ENCODE assay signal across 11 cellular contexts in the genomic region with DNA sequence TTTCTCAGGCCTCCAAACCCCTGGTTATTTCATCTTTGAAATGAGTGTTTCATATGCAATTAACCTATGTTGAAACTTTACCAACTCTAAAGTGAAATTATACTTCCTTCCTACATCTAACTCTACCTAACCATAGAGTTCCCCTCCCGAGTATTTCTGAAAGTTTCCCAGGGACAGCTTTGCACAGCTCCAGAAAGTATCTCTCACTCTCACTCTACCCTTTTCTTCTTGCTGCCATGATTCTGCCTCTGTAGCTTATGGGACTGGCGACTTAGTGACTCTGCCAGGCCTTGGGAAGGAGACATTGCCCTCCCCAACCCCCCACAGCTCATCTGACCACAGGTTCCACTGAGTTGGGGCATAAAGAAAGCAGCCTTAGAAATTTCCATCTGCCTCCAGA.
DNase-seq lines count a peak whose midpoint lies in the region; TF ChIP-seq lines count a peak whose summit lies in the region.
"Had no signal": no experiment of that assay in that cellular context is flagged by ENCODE, and none has a peak within 500 bp of the region (broad histone marks: within the 10 kb centered on the region; RNA-seq: fewer than 3 reads in every experiment).

No MANE protein-coding gene starts in this region.

- H3K4me3 ChIP-seq in NB4 (ENCODE audit: low read depth, low read length) = peak overlapping the region; percentile 6
- H3K4me3 ChIP-seq in esophagus muscularis mucosa = no peak overlapping the region
- H3K4me3 ChIP-seq: colonic mucosa had no signal

- H3K9me3 Mint-ChIP-seq in CD14-positive monocyte = peaks cover 0 to 4% (median 0%) of the 10 kb centered on the region in 7 donors

- H3K4me1 ChIP-seq in esophagus muscularis mucosa = peaks cover 0 to 27% (median 19%) of the 10 kb centered on the region in 4 donors

- H3K27ac ChIP-seq in esophagus muscularis mucosa (replicated peaks in 1 of 4) = peak overlapping the region in 3 of 4 donors; percentile 13 to 56 (median 48)

- TF ChIP-seq CTCF in CD14-positive monocyte (IDR thresholded peaks at IDR 0.05) (no peak), GM20000 (IDR thresholded peaks at IDR 0.05; ENCODE audit: extremely low read depth, missing control alignments) (no peak), NB4 (IDR thresholded peaks at IDR 0.05; ENCODE audit: low read depth, low read length) (no peak), esophagus muscularis mucosa (IDR thresholded peaks at IDR 0.05) (no peak)

- H3K9me3 ChIP-seq in esophagus muscularis mucosa = no peaks in the 10 kb centered on the region
- H3K9me3 ChIP-seq: colonic mucosa had no signal

- peaks cover 61% of the 10 kb centered on the region for H3K4me1 Mint-ChIP-seq in CD14-positive monocyte

- DNase-seq in CD14-positive monocyte (ENCODE audit: low spot score) (no peak), GM20000 (ENCODE audit: low spot score) (peak; percentile 47), NB4 (ENCODE audit: low read depth) (peak; percentile 79), esophagus muscularis mucosa (ENCODE audit: extremely low spot score) (no peak), NCI-H1105 (lab: John Stamatoyannopoulos, UW) (no peak), NCI-H128 (lab: John Stamatoyannopoulos, UW; ENCODE audit: unreplicated experiment) (no peak), HUDEP-2 (lab: John Stamatoyannopoulos, UW; ENCODE audit: unreplicated experiment in 76 of 76) (no peak)
- no peak for DNase-seq in stimulated activated CD4-positive, alpha-beta T cell treated with anti-CD3 and anti-CD28 coated beads, Interleukin-4, amount 100 ng/mL, for 1 hour
- DNase-seq: colonic mucosa, DMS 273 treated with DMSO at 0.1 percent for 48 hours, nucleus accumbens had no signal

- H3K27ac Mint-ChIP-seq in CD14-positive monocyte = peak overlapping the region; percentile 92 to 100 (median 96)

- TF ChIP-seq POLR2A in NB4 (IDR thresholded peaks at IDR 0.05; ENCODE audit: extremely low read depth, insufficient read length) (no peak), esophagus muscularis mucosa (IDR thresholded peaks at IDR 0.05; ENCODE audit: low read depth) (no peak)

- no peaks in the 10 kb centered on the region for H3K36me3 ChIP-seq in esophagus muscularis mucosa
- H3K36me3 ChIP-seq: colonic mucosa had no signal

- 85% methylated on average over 2 of the region's 2 CpGs for WGBS in esophagus muscularis mucosa

- peak overlapping the region; percentile 70 to 87 for H3K4me3 Mint-ChIP-seq in CD14-positive monocyte

- no peaks in the 10 kb centered on the region for H3K27me3 ChIP-seq in esophagus muscularis mucosa
- H3K27me3 ChIP-seq: colonic mucosa had no signal

- TF ChIP-seq EP300 in esophagus muscularis mucosa (IDR thresholded peaks at IDR 0.05) = no peak

- H3K27me3 Mint-ChIP-seq in CD14-positive monocyte (ENCODE audit: low read depth in 3 of 3) = no peaks in the 10 kb centered on the region

- intact Hi-C loops in CD14-positive monocyte (cut with micrococcal nuclease) (loop anchor here in 1 of 2 donors (5.0 kb wide), 1 partner anchor 107 kb away; a partner anchor contains a TSS), esophagus muscularis mucosa (cut with DNase I) (no loop called here)

- H3K36me3 Mint-ChIP-seq in CD14-positive monocyte = no peaks in the 10 kb centered on the region

Comparison
In these comparisons a context has a peak if more than half of its experiments do, and no peak if none do; other contexts are left out.
1. DNase-seq: peak in GM20000 (single experiment) and NB4 (single experiment); none in CD14-positive monocyte (single experiment), esophagus muscularis mucosa (single experiment), NCI-H1105 (single experiment), NCI-H128 (single experiment), HUDEP-2 (0 of 76) and stimulated activated CD4-positive, alpha-beta T cell treated with anti-CD3 and anti-CD28 coated beads, Interleukin-4, amount 100 ng/mL, for 1 hour (single experiment).